In the genomic region with DNA sequence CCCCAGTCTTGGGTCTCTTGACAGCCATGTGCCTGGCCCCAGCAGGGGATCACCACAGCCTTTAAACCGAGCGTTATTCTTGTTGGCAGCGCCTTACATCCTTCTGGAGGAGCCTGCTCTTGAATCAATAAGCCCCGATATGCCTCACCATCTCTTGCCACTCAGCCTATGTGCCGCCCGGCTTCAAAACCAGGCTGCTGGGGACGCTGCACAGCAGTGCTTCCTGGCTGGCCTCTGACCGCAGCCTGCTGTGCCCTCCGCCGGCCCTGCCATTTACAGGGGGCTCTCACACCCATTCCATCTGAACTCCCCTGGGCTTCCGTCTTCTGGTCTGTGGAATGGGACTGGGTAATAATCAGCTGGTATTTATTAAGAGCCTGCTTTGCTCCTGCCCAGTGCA, we compare ENCODE assay signal across 14 cellular contexts. TPM values are rescaled to one million over a fixed set of nuclear protein-coding genes. Genes with fewer than 3 reads are reported as not detected.
A peak's percentile ranks its signal among the peaks of the same experiment; 100 is the strongest.
DNase-seq lines count a peak whose midpoint lies in the region; ATAC-seq, FAIRE-seq and TF ChIP-seq lines count a peak whose summit lies in the region.
"Had no signal": no experiment of that assay in that cellular context is flagged by ENCODE, and none has a peak within 500 bp of the region (broad histone marks: within the 10 kb centered on the region; RNA-seq: fewer than 3 reads in every experiment).

No MANE protein-coding gene starts in this region.

- H3K36me3 Mint-ChIP-seq in stimulated activated naive CD8-positive, alpha-beta T cell treated with anti-CD3 and anti-CD28 coated beads, Interleukin-15, Interleukin-2, amounts not matched to agents 100 ng/mL and 50 ng/mL, for 24 hours (ENCODE audit: low read depth): peaks cover 7% of the 10 kb centered on the region
- H3K36me3 Mint-ChIP-seq in activated CD4-positive, alpha-beta memory T cell treated with anti-CD3 and anti-CD28 coated beads for 36 hours: no peaks in the 10 kb centered on the region
- H3K36me3 Mint-ChIP-seq in memory B cell: no peaks in the 10 kb centered on the region

- H3K27ac Mint-ChIP-seq in stimulated activated naive CD8-positive, alpha-beta T cell treated with anti-CD3 and anti-CD28 coated beads, Interleukin-15, Interleukin-2, amounts not matched to agents 100 ng/mL and 50 ng/mL, for 24 hours: peak overlapping the region; percentile 80
- H3K27ac Mint-ChIP-seq in activated CD4-positive, alpha-beta memory T cell treated with anti-CD3 and anti-CD28 coated beads for 36 hours: peak overlapping the region; percentile 86
- peak overlapping the region; percentile 58 for H3K27ac Mint-ChIP-seq in memory B cell
- H3K27ac Mint-ChIP-seq: progenitor cell of endocrine pancreas had no signal

- CTCF ChIA-PET in activated CD4-positive, alpha-beta memory T cell treated with anti-CD3 and anti-CD28 coated beads for 36 hours (lab: Charles Lee): interaction anchor here (0.9 to 3.2 kb wide), 11 partner anchors 15 to 506 kb away, joined by 3 to 43 read pairs (median 7); a partner anchor contains a TSS

- peaks cover 41% of the 10 kb centered on the region for H3K4me1 Mint-ChIP-seq in stimulated activated naive CD8-positive, alpha-beta T cell treated with anti-CD3 and anti-CD28 coated beads, Interleukin-15, Interleukin-2, amounts not matched to agents 100 ng/mL and 50 ng/mL, for 24 hours (ENCODE audit: low read depth)
- peaks cover 34% of the 10 kb centered on the region for H3K4me1 Mint-ChIP-seq in activated CD4-positive, alpha-beta memory T cell treated with anti-CD3 and anti-CD28 coated beads for 36 hours (ENCODE audit: low read depth)
- H3K4me1 Mint-ChIP-seq in memory B cell: peaks cover 34% of the 10 kb centered on the region

- no peaks in the 10 kb centered on the region for H3K27me3 Mint-ChIP-seq in stimulated activated naive CD8-positive, alpha-beta T cell treated with anti-CD3 and anti-CD28 coated beads, Interleukin-15, Interleukin-2, amounts not matched to agents 100 ng/mL and 50 ng/mL, for 24 hours
- H3K27me3 Mint-ChIP-seq in activated CD4-positive, alpha-beta memory T cell treated with anti-CD3 and anti-CD28 coated beads for 36 hours: no peaks in the 10 kb centered on the region
- H3K27me3 Mint-ChIP-seq in memory B cell: no peaks in the 10 kb centered on the region

- intact Hi-C loops in activated CD4-positive, alpha-beta memory T cell treated with anti-CD3 and anti-CD28 coated beads for 36 hours (cut with micrococcal nuclease): loop anchor here (2.0 to 10.0 kb wide), 2 partner anchors 371 to 501 kb away; a partner anchor contains a TSS

- FAIRE-seq in D721Med (lab: Jason Lieb, UNC) (no peak), HTR-8/SVneo (lab: Jason Lieb, UNC) (no peak)

- POLR2A ChIA-PET in activated CD4-positive, alpha-beta memory T cell treated with anti-CD3 and anti-CD28 coated beads for 36 hours (lab: Charles Lee): interaction anchor here (1.3 to 2.8 kb wide), 5 partner anchors 111 to 170 kb away, joined by 4 to 15 read pairs (median 5); a partner anchor contains a TSS

- no peaks in the 10 kb centered on the region for H3K9me3 Mint-ChIP-seq in stimulated activated naive CD8-positive, alpha-beta T cell treated with anti-CD3 and anti-CD28 coated beads, Interleukin-15, Interleukin-2, amounts not matched to agents 100 ng/mL and 50 ng/mL, for 24 hours
- H3K9me3 Mint-ChIP-seq in activated CD4-positive, alpha-beta memory T cell treated with anti-CD3 and anti-CD28 coated beads for 36 hours: no peaks in the 10 kb centered on the region
- no peaks in the 10 kb centered on the region for H3K9me3 Mint-ChIP-seq in memory B cell

- ATAC-seq in stimulated activated naive CD8-positive, alpha-beta T cell treated with anti-CD3 and anti-CD28 coated beads, Interleukin-15, Interleukin-2, amounts not matched to agents 100 U/mL and 50 U/mL, for 24 hours: no peak
- ATAC-seq in memory B cell (ENCODE audit: low read depth) (no peak), HG03460 (IDR thresholded peaks at IDR 0.05; ENCODE audit: unreplicated experiment) (no peak)

- DNase-seq in stimulated activated naive CD8-positive, alpha-beta T cell treated with anti-CD3 and anti-CD28 coated beads, Interleukin-15, Interleukin-2, amounts not matched to agents 100 U/mL and 50 U/mL, for 24 hours: no peak
- peak; percentile 20 for DNase-seq in activated CD4-positive, alpha-beta memory T cell treated with anti-CD3 and anti-CD28 coated beads for 36 hours
- no peak for DNase-seq in memory B cell (ENCODE audit: low spot score in 2 of 2)
- DNase-seq in D721Med (ENCODE audit: insufficient read length, low spot score): no peak
- DNase-seq in HTR-8/SVneo (ENCODE audit: insufficient read length, low spot score): no peak
- DNase-seq in SKM-1 treated with dmso at 0.1 percent for 144 hours (lab: John Stamatoyannopoulos, UW; ENCODE audit: unreplicated experiment): no peak
- DNase-seq: activated gamma-delta T cell, erythroblast, H7, MV-4-11, NCI-H446 treated with DMSO at 0.1 percent for 48 hours had no signal

- no peak for TF ChIP-seq CTCF in D721Med (IDR thresholded peaks at IDR 0.05; ENCODE audit: insufficient read depth, missing control alignments)

- H3K4me3 Mint-ChIP-seq in stimulated activated naive CD8-positive, alpha-beta T cell treated with anti-CD3 and anti-CD28 coated beads, Interleukin-15, Interleukin-2, amounts not matched to agents 100 ng/mL and 50 ng/mL, for 24 hours: peak overlapping the region; percentile 78
- H3K4me3 Mint-ChIP-seq in activated CD4-positive, alpha-beta memory T cell treated with anti-CD3 and anti-CD28 coated beads for 36 hours: peak overlapping the region; percentile 71
- H3K4me3 Mint-ChIP-seq in memory B cell: peak overlapping the region; percentile 87

RNA-seq across cellular contexts. Expression of a gene that starts 3.0 kb away (rescaled TPM):
- 10 to 100 TPM; 14.8 to 15.4 TPM for total RNA-seq in activated CD4-positive, alpha-beta memory T cell treated with anti-CD3 and anti-CD28 coated beads for 36 hours

RNA-seq across cellular contexts. Expression of a gene that starts 23.7 kb away (rescaled TPM):
- total RNA-seq in activated CD4-positive, alpha-beta memory T cell treated with anti-CD3 and anti-CD28 coated beads for 36 hours: 100 to 1,000 TPM; 148 to 154 TPM

RNA-seq across cellular contexts. Expression of a gene that starts 24.0 kb away (rescaled TPM):
- total RNA-seq in activated CD4-positive, alpha-beta memory T cell treated with anti-CD3 and anti-CD28 coated beads for 36 hours: 1 to 10 TPM; 5.4 to 6.3 TPM
